ENCODE assay signal across 8 cellular contexts in the genomic region with DNA sequence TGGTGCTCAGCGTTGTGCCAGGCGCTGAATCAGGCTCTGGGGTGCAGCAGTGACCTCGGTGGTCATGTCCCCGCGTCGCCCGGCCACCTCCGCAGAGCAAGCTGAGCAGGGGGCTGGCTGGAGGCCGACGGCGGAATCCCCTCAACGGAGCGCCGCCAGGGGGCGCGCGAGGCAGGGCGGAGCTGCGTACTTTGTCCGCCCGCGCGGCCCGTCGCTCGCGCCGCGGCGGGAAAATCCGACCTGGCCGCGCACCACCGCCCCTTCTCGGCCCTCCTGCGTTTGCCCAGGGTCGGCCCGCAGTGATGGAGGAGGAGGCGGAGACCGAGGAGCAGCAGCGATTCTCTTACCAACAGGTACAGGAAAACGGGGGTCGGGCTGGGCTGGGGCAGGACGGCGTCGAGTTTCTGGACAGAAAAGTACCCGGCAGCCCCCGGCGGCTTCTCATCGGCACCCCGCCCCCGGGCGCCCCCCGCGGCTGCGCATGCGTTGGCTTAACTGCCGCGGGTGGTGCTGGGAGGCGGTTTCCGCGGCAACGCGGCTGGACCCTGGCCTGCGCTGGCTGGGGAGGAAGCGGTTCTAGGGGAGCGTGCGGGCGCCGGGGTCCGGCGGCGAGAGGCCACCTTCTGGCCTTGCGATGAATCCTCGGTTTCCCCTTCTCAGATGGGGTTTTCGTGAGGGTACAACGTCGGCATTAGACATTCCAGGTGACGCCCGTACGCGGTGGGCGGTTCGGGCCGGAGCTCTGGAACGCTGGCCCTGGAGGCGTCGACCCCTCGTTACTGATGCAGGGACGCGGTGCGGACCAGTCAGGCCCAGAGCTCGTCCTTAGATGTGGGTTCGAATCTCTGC. TPM values are rescaled to one million over a fixed set of nuclear protein-coding genes. Genes with fewer than 3 reads are reported as not detected.
DNase-seq lines count a peak whose midpoint lies in the region; ATAC-seq and TF ChIP-seq lines count a peak whose summit lies in the region.

A gene (plus strand): TSS at position 218 of the 849 bp plus-strand sequence. CDS start 85 bp downstream, at position 303.

- peak; percentile 92 for ATAC-seq in GM23338
- peak; percentile 91 for ATAC-seq in stimulated activated naive CD8-positive, alpha-beta T cell treated with anti-CD3 and anti-CD28 coated beads, Interleukin-15, amount 100 ng/mL, for 72 hours

- TF ChIP-seq EP300 in neural cell (conservative IDR thresholded peaks at IDR 0.05; ENCODE audit: poor library complexity, severe bottlenecking): peak; percentile 72

- H3K4me3 ChIP-seq in GM23338 (peak within 1 kb of the TSS; percentile 82), neural cell (ENCODE audit: low read length) (peak within 1 kb of the TSS; percentile 98)

- peak within 1 kb of the TSS; percentile 91 for H3K9ac ChIP-seq in neural cell (ENCODE audit: low read length)

- TF ChIP-seq RAD21 in neural cell (conservative IDR thresholded peaks at IDR 0.05): peak; percentile 70

- peak within 1 kb of the TSS; percentile 83 for H3K4me2 ChIP-seq in GM23338
- peak within 1 kb of the TSS; percentile 67 for H3K4me2 ChIP-seq in neural cell (ENCODE audit: low read length)

- peaks cover 15% of the 10 kb centered on the region for H3K4me1 Mint-ChIP-seq in GM23338
- peaks cover 36% of the 10 kb centered on the region for H3K4me1 Mint-ChIP-seq in stimulated activated naive CD8-positive, alpha-beta T cell treated with anti-CD3 and anti-CD28 coated beads, Interleukin-15, amount 100 ng/mL, for 72 hours

- H3K27me3 Mint-ChIP-seq in GM23338 (ENCODE audit: insufficient read depth, low read depth, poor library complexity): peaks cover 11% of the 10 kb centered on the region
- H3K27me3 Mint-ChIP-seq in stimulated activated naive CD8-positive, alpha-beta T cell treated with anti-CD3 and anti-CD28 coated beads, Interleukin-15, amount 100 ng/mL, for 72 hours: no peaks in the 10 kb centered on the region

- no peaks in the 10 kb centered on the region for H3K4me1 ChIP-seq in GM23338 (ENCODE audit: insufficient read depth)

- peak; percentile 89 for DNase-seq in ELR (ENCODE audit: low read depth)
- peak; percentile 98 for DNase-seq in GM23338 (ENCODE audit: low spot score)
- DNase-seq in LHCN-M2 (ENCODE audit: low read depth): peak; percentile 87
- DNase-seq in activated effector memory CD4-positive, alpha-beta T cell treated with Interleukin-2 at 50 U/mL for 16 hours: peak; percentile 81
- peak; percentile 72 for DNase-seq in fibroblast of the conjunctiva (ENCODE audit: low read depth)
- DNase-seq in stimulated activated naive CD8-positive, alpha-beta T cell treated with anti-CD3 and anti-CD28 coated beads, Interleukin-15, amount 100 ng/mL, for 72 hours: peak; percentile 87 to 91

- H3F3A ChIP-seq in GM23338 (replicated peaks; ENCODE audit: low read depth) (peaks cover 10% of the 10 kb centered on the region), neural cell (ENCODE audit: insufficient read depth, low read length, poor library complexity, severe bottlenecking) (no peaks in the 10 kb centered on the region)

- peak; percentile 88 for TF ChIP-seq POLR2A in Raji (IDR thresholded peaks at IDR 0.05; ENCODE audit: insufficient read depth, low read depth, low read length)

- peaks cover 5% of the 10 kb centered on the region; the same call in 2 of the 3 replicates for H3K36me3 Mint-ChIP-seq in GM23338 (ENCODE audit: low read depth)

- H3K9me3 ChIP-seq in neural cell (ENCODE audit: low read length): no peaks in the 10 kb centered on the region

- H4K20me1 ChIP-seq in GM23338 (replicated peaks; ENCODE audit: insufficient read depth): no peaks in the 10 kb centered on the region; the same call in 1 of the 2 replicates
- no peaks in the 10 kb centered on the region for H4K20me1 ChIP-seq in neural cell (ENCODE audit: insufficient read depth)

- H3K4me3 Mint-ChIP-seq in GM23338: peak within 1 kb of the TSS; percentile 87
- H3K4me3 Mint-ChIP-seq in stimulated activated naive CD8-positive, alpha-beta T cell treated with anti-CD3 and anti-CD28 coated beads, Interleukin-15, amount 100 ng/mL, for 72 hours: peak within 1 kb of the TSS; percentile 96 to 98

- H2AFZ ChIP-seq in GM23338: peak within 1 kb of the TSS; percentile 97
- peak within 1 kb of the TSS; percentile 97 for H2AFZ ChIP-seq in neural cell (ENCODE audit: low read depth, low read length)

- H3K79me2 ChIP-seq in GM23338 (replicated peaks; ENCODE audit: insufficient read depth) (no peaks in the 10 kb centered on the region; the same call in 1 of the 2 replicates), neural cell (replicated peaks; ENCODE audit: insufficient read depth, low read length) (peaks cover 5% of the 10 kb centered on the region)

- H3K9me3 Mint-ChIP-seq in GM23338: no peaks in the 10 kb centered on the region
- H3K9me3 Mint-ChIP-seq in stimulated activated naive CD8-positive, alpha-beta T cell treated with anti-CD3 and anti-CD28 coated beads, Interleukin-15, amount 100 ng/mL, for 72 hours: no peaks in the 10 kb centered on the region

- H3K27me3 ChIP-seq in GM23338 (ENCODE audit: insufficient read depth) (no peaks in the 10 kb centered on the region), neural cell (ENCODE audit: insufficient read depth, low read depth, low read length) (no peaks in the 10 kb centered on the region)

- H3K27ac ChIP-seq in GM23338 (ENCODE audit: low read depth) (peak within 1 kb of the TSS; percentile 97), neural cell (ENCODE audit: low read length) (peak within 1 kb of the TSS; percentile 86)

- TF ChIP-seq CTCF in GM23338 (conservative IDR thresholded peaks at IDR 0.05; ENCODE audit: low read depth in 2 of 2) (peak; percentile 73 to 92), neural cell (IDR thresholded peaks at IDR 0.05; ENCODE audit: poor library complexity, severe bottlenecking) (peak; percentile 99)

- H3K27ac Mint-ChIP-seq in GM23338: peak within 1 kb of the TSS; percentile 97
- peak within 1 kb of the TSS; percentile 97 to 99 for H3K27ac Mint-ChIP-seq in stimulated activated naive CD8-positive, alpha-beta T cell treated with anti-CD3 and anti-CD28 coated beads, Interleukin-15, amount 100 ng/mL, for 72 hours

- H3K9me2 ChIP-seq in GM23338 (ENCODE audit: insufficient read depth): no peaks in the 10 kb centered on the region
- H3K9me2 ChIP-seq in neural cell (ENCODE audit: insufficient read depth, low read length): no peaks in the 10 kb centered on the region

- H3K36me3 ChIP-seq in GM23338 (ENCODE audit: insufficient read depth): no peaks in the 10 kb centered on the region
- H3K36me3 ChIP-seq in neural cell (ENCODE audit: insufficient read depth, low read length): no peaks in the 10 kb centered on the region

TF ChIP-seq in GM23338, 12 proteins besides CTCF, POLR2A, EP300 and RAD21 (continues in another document):
- TF ChIP-seq, protein P1, sequence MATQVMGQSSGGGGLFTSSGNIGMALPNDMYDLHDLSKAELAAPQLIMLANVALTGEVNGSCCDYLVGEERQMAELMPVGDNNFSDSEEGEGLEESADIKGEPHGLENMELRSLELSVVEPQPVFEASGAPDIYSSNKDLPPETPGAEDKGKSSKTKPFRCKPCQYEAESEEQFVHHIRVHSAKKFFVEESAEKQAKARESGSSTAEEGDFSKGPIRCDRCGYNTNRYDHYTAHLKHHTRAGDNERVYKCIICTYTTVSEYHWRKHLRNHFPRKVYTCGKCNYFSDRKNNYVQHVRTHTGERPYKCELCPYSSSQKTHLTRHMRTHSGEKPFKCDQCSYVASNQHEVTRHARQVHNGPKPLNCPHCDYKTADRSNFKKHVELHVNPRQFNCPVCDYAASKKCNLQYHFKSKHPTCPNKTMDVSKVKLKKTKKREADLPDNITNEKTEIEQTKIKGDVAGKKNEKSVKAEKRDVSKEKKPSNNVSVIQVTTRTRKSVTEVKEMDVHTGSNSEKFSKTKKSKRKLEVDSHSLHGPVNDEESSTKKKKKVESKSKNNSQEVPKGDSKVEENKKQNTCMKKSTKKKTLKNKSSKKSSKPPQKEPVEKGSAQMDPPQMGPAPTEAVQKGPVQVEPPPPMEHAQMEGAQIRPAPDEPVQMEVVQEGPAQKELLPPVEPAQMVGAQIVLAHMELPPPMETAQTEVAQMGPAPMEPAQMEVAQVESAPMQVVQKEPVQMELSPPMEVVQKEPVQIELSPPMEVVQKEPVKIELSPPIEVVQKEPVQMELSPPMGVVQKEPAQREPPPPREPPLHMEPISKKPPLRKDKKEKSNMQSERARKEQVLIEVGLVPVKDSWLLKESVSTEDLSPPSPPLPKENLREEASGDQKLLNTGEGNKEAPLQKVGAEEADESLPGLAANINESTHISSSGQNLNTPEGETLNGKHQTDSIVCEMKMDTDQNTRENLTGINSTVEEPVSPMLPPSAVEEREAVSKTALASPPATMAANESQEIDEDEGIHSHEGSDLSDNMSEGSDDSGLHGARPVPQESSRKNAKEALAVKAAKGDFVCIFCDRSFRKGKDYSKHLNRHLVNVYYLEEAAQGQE (IDR thresholded peaks at IDR 0.05; ENCODE audit: unreplicated experiment): no peak

TF ChIP-seq in neural cell, 6 proteins besides CTCF, POLR2A, EP300 and RAD21 (continues in another document):
- no peak for TF ChIP-seq EZH2 (IDR thresholded peaks at IDR 0.05; ENCODE audit: borderline replicate concordance, insufficient read depth, low read length, poor library complexity, severe bottlenecking)
- TF ChIP-seq MXI1 (conservative IDR thresholded peaks at IDR 0.05; ENCODE audit: poor library complexity, severe bottlenecking): peak; percentile 98
- TF ChIP-seq POLR2AphosphoS5 (IDR thresholded peaks at IDR 0.05): peak; percentile 79

RNA-seq across cellular contexts. Expression of the gene that starts here (rescaled TPM):
- total RNA-seq in GM23338 (2014; rRNA removed; shearing (Covaris generic)): 4.7 and 8.6 TPM in 2 replicates
- 22.6 and 31.3 TPM in 2 replicates for polyA plus RNA-seq in GM23338 (2016; fragmentation: Nextera tagmentation; extraction: Ambion mirVana)
- 10.0 and 14.5 TPM in 2 replicates for total RNA-seq in LHCN-M2 (2014; rRNA removed)
- polyA plus RNA-seq in LHCN-M2 (2012): 21.3 TPM
- 16.5 and 27.8 TPM in 2 replicates for polyA plus RNA-seq in neural cell
- 17.1 and 21.2 TPM in 2 replicates for polyA minus RNA-seq in neural cell

Comparison
In these comparisons a context has a peak if more than half of its experiments do, and no peak if none do; other contexts are left out.
1. Peak in every context shown above with its lines: DNase-seq, ATAC-seq, H3K4me3 ChIP-seq and H3K27ac ChIP-seq.